20 cellular contexts compared by ENCODE assay signal in the genomic region with DNA sequence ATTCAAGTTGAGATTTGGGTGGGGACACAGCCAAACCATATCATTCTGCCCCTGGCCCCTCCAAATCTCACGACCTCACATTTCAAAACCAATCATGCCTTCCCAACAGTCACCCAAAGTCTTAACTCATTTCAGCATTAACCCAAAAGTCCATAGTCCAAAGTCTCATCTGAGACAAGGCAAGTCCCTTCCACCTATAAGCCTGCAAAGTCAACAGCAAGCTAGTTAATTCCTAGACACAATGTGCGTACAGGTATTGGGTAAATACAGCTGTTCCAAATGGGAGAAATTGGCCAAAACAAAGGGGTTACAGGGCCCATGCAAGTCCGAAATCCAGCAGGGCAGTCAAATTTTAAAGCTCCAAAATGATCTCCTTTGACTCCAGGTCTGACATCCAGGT. TPM values are rescaled to one million over a fixed set of nuclear protein-coding genes. Genes with fewer than 3 reads are reported as not detected.
"Had no signal": no experiment of that assay in that cellular context is flagged by ENCODE, and none has a peak within 500 bp of the region (broad histone marks: within the 10 kb centered on the region; RNA-seq: fewer than 3 reads in every experiment).

No MANE protein-coding gene starts in this region.

RNA-seq across cellular contexts. Expression of gene IFNK, which starts 59.1 kb away (rescaled TPM):
- total RNA-seq: naive thymus-derived CD8-positive, alpha-beta T cell; natural killer cell treated with Interleukin-12 subunit alpha and Interleukin-12 subunit beta and Interleukin-15 and Interleukin-18, amount 100 ng/mL, for 72 hours; neural crest cell; omental fat pad; osteocyte; pancreas; posterior vena cava; prostate gland; pulmonary artery endothelial cell; right atrium auricular region; sciatic nerve; stomach; subcutaneous adipose tissue; temporal lobe; thoracic aorta; thyroid gland; tibial nerve; upper lobe of right lung; urinary bladder; uterus had no signal
- polyA plus RNA-seq: naive thymus-derived CD8-positive, alpha-beta T cell; pancreas; stomach; urinary bladder had no signal
